10 cellular contexts compared by ENCODE assay signal in genomic region chr14:99972748-99973466, GRCh38.
A peak's percentile ranks its signal among the peaks of the same experiment; 100 is the strongest.
DNase-seq lines count a peak whose midpoint lies in the region; ATAC-seq and TF ChIP-seq lines count a peak whose summit lies in the region.
"Had no signal": no experiment of that assay in that cellular context is flagged by ENCODE, and none has a peak within 500 bp of the region (broad histone marks: within the 10 kb centered on the region; RNA-seq: fewer than 3 reads in every experiment).

No MANE protein-coding gene starts in this region.

- ATAC-seq in SK-N-SH treated with all-trans-retinoic acid at 6 μM for 48 hours (no peak), GM18511 (IDR thresholded peaks at IDR 0.05; ENCODE audit: unreplicated experiment) (no peak), GM21529 (IDR thresholded peaks at IDR 0.05; ENCODE audit: unreplicated experiment) (no peak)

- no peak for TF ChIP-seq EP300 in SK-N-SH (IDR thresholded peaks at IDR 0.05; ENCODE audit: borderline replicate concordance in 1 of 2, low read depth in 1 of 2, low read length in 1 of 2)

- H3K27me3 Mint-ChIP-seq in activated CD4-positive, alpha-beta memory T cell treated with anti-CD3 and anti-CD28 coated beads, Interleukin-2, amount 10 ng/mL, durations not matched to agents 7 days and 5 days = peaks cover 27% of the 10 kb centered on the region

- H3K79me2 ChIP-seq in SK-N-SH (ENCODE audit: insufficient read depth) = peaks cover 54% of the 10 kb centered on the region

- H3K36me3 Mint-ChIP-seq in activated CD4-positive, alpha-beta memory T cell treated with anti-CD3 and anti-CD28 coated beads, Interleukin-2, amount 10 ng/mL, durations not matched to agents 7 days and 5 days (ENCODE audit: low read depth) = peaks cover 4% of the 10 kb centered on the region

- TF ChIP-seq RAD21 in SK-N-SH (IDR thresholded peaks at IDR 0.05; ENCODE audit: low read length) = no peak

- H3K4me1 ChIP-seq in SK-N-SH (ENCODE audit: control insufficient read depth in 1 of 2, insufficient read depth in 2 of 2, low read depth in 1 of 2, low read length in 1 of 2) (peaks cover 10 to 11% of the 10 kb centered on the region in 2 experiments; a peak in 2 of 4 replicates), subcutaneous abdominal adipose tissue (ENCODE audit: control insufficient read depth in 5 of 5, insufficient read depth in 5 of 5, low read length in 5 of 5) (peaks cover 0 to 20% (median 9%) of the 10 kb centered on the region in 5 donors)

- peak overlapping the region; percentile 60 for H3K27ac Mint-ChIP-seq in activated CD4-positive, alpha-beta memory T cell treated with anti-CD3 and anti-CD28 coated beads, Interleukin-2, amount 10 ng/mL, durations not matched to agents 7 days and 5 days

- peak overlapping the region; percentile 84 for H3K4me3 Mint-ChIP-seq in activated CD4-positive, alpha-beta memory T cell treated with anti-CD3 and anti-CD28 coated beads, Interleukin-2, amount 10 ng/mL, durations not matched to agents 7 days and 5 days

- H3K4me3 ChIP-seq in SK-N-SH (ENCODE audit: low read depth in 2 of 2, low read length in 1 of 2) (peak overlapping the region; percentile 80 to 87), iPS-18c (ENCODE audit: insufficient read depth, low read depth, low read length) (peak overlapping the region; percentile 71), subcutaneous abdominal adipose tissue (ENCODE audit: low read depth in 1 of 5, low read length in 5 of 5) (peak overlapping the region; percentile 63 to 86 (median 79))

- CTCF ChIA-PET in SK-N-SH (lab: Yijun Ruan, JAX) = interaction anchor here (1.2 to 1.9 kb wide), 3 partner anchors 26 to 220 kb away, joined by 6 to 9 read pairs (median 7); no protein-coding TSS in a partner anchor
- CTCF ChIA-PET in activated CD4-positive, alpha-beta memory T cell treated with anti-CD3 and anti-CD28 coated beads, Interleukin-2, amount 10 ng/mL, durations not matched to agents 7 days and 5 days (lab: Charles Lee) = interaction anchor here (0.9 to 2.3 kb wide), 5 partner anchors 9 to 221 kb away, joined by 3 to 6 read pairs (median 5); no protein-coding TSS in a partner anchor

- POLR2A ChIA-PET in SK-N-SH (lab: Yijun Ruan, JAX) = no interaction called here
- POLR2A ChIA-PET in activated CD4-positive, alpha-beta memory T cell treated with anti-CD3 and anti-CD28 coated beads, Interleukin-2, amount 10 ng/mL, durations not matched to agents 7 days and 5 days (lab: Charles Lee) = interaction anchor here (0.7 kb wide), 1 partner anchor 167 kb away, joined by 3 read pairs; no protein-coding TSS in a partner anchor

- WGBS in SK-N-SH (ENCODE audit: low lambda C conversion rate) = 47% methylated on average over 11 of the region's 11 CpGs

- H3K4me2 ChIP-seq in SK-N-SH = peak overlapping the region; percentile 81

- peaks cover 12% of the 10 kb centered on the region for H3F3A ChIP-seq in SK-N-SH (replicated peaks; ENCODE audit: insufficient read depth)

- H3K27ac ChIP-seq in SK-N-SH (ENCODE audit: low read depth in 2 of 2, low read length in 1 of 2) (peak overlapping the region; percentile 15 to 88; a peak in 2 of 4 replicates), subcutaneous abdominal adipose tissue (ENCODE audit: low read depth, low read length) (peak overlapping the region; percentile 24)

- peaks cover 20% of the 10 kb centered on the region for H3K4me1 Mint-ChIP-seq in activated CD4-positive, alpha-beta memory T cell treated with anti-CD3 and anti-CD28 coated beads, Interleukin-2, amount 10 ng/mL, durations not matched to agents 7 days and 5 days

- DNase-seq in SK-N-SH (no peak), HK-2 (ENCODE audit: unreplicated experiment) (no peak)
- DNase-seq in activated CD4-positive, alpha-beta memory T cell treated with anti-CD3 and anti-CD28 coated beads, Interleukin-2, amount 10 ng/mL, durations not matched to agents 7 days and 5 days = no peak
- DNase-seq: foreskin melanocyte, NCI-H187 treated with DMSO at 0.1 percent for 48 hours had no signal

- TF ChIP-seq CTCF in SK-N-SH (IDR thresholded peaks at IDR 0.05) = no peak

- H3K36me3 ChIP-seq in SK-N-SH (replicated peaks in 1 of 2; ENCODE audit: control insufficient read depth in 1 of 2, insufficient read depth in 2 of 2, low read length in 1 of 2) (peaks cover 0 to 6% of the 10 kb centered on the region in 2 experiments), subcutaneous abdominal adipose tissue (ENCODE audit: control insufficient read depth in 5 of 5, insufficient read depth in 5 of 5, low read length in 5 of 5) (no peaks in the 10 kb centered on the region)

- no peaks in the 10 kb centered on the region for H3K9me3 ChIP-seq in SK-N-SH
- peaks cover 3% of the 10 kb centered on the region for H3K9me3 ChIP-seq in iPS-18c (ENCODE audit: control insufficient read depth, insufficient read depth, low read length)
- H3K9me3 ChIP-seq in subcutaneous abdominal adipose tissue (ENCODE audit: control insufficient read depth in 5 of 5, low read length in 5 of 5) = peaks cover 0 to 15% (median 10%) of the 10 kb centered on the region in 5 donors

- H4K20me1 ChIP-seq in SK-N-SH (ENCODE audit: insufficient read depth) = no peaks in the 10 kb centered on the region

- H2AFZ ChIP-seq in SK-N-SH (ENCODE audit: low read depth) = peak overlapping the region; percentile 58; the same call in 1 of the 2 replicates

- peak overlapping the region; percentile 63; the same call in 1 of the 2 replicates for H3K9ac ChIP-seq in SK-N-SH
- peak overlapping the region; percentile 7 to 90 (median 82) for H3K9ac ChIP-seq in subcutaneous abdominal adipose tissue (ENCODE audit: low read length in 5 of 5)

- no peaks in the 10 kb centered on the region for H3K9me3 Mint-ChIP-seq in activated CD4-positive, alpha-beta memory T cell treated with anti-CD3 and anti-CD28 coated beads, Interleukin-2, amount 10 ng/mL, durations not matched to agents 7 days and 5 days

- no peaks in the 10 kb centered on the region for H3K9me2 ChIP-seq in SK-N-SH

- H3K27me3 ChIP-seq in SK-N-SH (ENCODE audit: insufficient read depth) = no peaks in the 10 kb centered on the region
- peaks cover 0 to 8% (median 0%) of the 10 kb centered on the region in 5 donors for H3K27me3 ChIP-seq in subcutaneous abdominal adipose tissue (ENCODE audit: control insufficient read depth in 5 of 5, insufficient read depth in 4 of 5, low read length in 5 of 5)

TF ChIP-seq in SK-N-SH, 30 proteins besides CTCF, POLR2A, EP300 and RAD21:
- no peak for TF ChIP-seq ZBTB33 (IDR thresholded peaks at IDR 0.05; ENCODE audit: borderline replicate concordance, low read depth)
TF ChIP-seq in SK-N-SH: peak in this region for 0.

TF ChIP-seq in SK-N-SH treated with all-trans-retinoic acid at 6 μM for 48 hours, 23 proteins besides CTCF, POLR2A, EP300 and RAD21 (continues in another document):
- TF ChIP-seq ARNTL (CRISPR knock-in tag; IDR thresholded peaks at IDR 0.05; ENCODE audit: borderline replicate concordance, low read depth) (no peak), ZNF70 (CRISPR knock-in tag; IDR thresholded peaks at IDR 0.05) (no peak), ZFP3 (CRISPR knock-in tag; IDR thresholded peaks at IDR 0.05) (no peak), ZNF565 (CRISPR knock-in tag; conservative IDR thresholded peaks at IDR 0.05; ENCODE audit: low read depth) (no peak), BACH2 (CRISPR knock-in tag; IDR thresholded peaks at IDR 0.05; ENCODE audit: borderline replicate concordance) (no peak), ZFP30 (CRISPR knock-in tag; IDR thresholded peaks at IDR 0.05) (no peak), PATZ1 (CRISPR knock-in tag; IDR thresholded peaks at IDR 0.05; ENCODE audit: borderline replicate concordance) (no peak), ESRRG (CRISPR knock-in tag; IDR thresholded peaks at IDR 0.05) (no peak), GLIS3 (CRISPR knock-in tag; IDR thresholded peaks at IDR 0.05) (no peak), OSR1 (CRISPR knock-in tag; IDR thresholded peaks at IDR 0.05) (no peak), POU6F1 (CRISPR knock-in tag; IDR thresholded peaks at IDR 0.05; ENCODE audit: borderline replicate concordance, low read depth) (no peak)
